24 cellular contexts compared by ENCODE assay signal in the genomic region with DNA sequence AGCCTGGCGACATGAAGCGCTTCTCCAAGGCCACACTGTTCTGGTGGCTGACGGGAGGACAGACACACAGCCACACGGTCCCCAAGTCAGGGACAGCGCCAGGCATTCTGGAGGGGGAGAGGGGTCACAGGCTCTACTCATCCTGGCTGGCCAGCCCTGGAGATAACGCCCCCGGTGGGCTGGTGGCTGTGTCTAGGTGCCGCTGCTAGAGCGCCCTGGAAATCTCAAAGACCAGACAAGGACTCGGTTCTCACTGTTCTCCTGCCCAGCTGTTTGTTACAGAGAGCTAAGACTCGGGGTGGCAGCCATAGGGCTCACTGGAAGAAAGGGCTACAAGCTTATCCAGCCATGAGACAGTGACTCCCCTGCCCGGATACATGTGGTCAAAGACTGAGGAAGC.
DNase-seq lines count a peak whose midpoint lies in the region; ATAC-seq and TF ChIP-seq lines count a peak whose summit lies in the region.
"Had no signal": no experiment of that assay in that cellular context is flagged by ENCODE, and none has a peak within 500 bp of the region (broad histone marks: within the 10 kb centered on the region; RNA-seq: fewer than 3 reads in every experiment).

No MANE protein-coding gene starts in this region.

- H3K4me1 ChIP-seq in ACC112 (ENCODE audit: control insufficient read depth, insufficient read depth, low read length, unreplicated experiment) (no peaks in the 10 kb centered on the region), heart left ventricle (peaks cover 0 to 23% (median 4%) of the 10 kb centered on the region in 12 donors)
- H3K4me1 ChIP-seq: A549, SJCRH30, stomach had no signal

- TF ChIP-seq POLR2A in heart left ventricle (IDR thresholded peaks at IDR 0.05): no peak

- H3K27me3 Mint-ChIP-seq in nephron (ENCODE audit: low read depth) (peaks cover 16% of the 10 kb centered on the region), endothelial cell (ENCODE audit: unreplicated experiment) (peaks cover 6% of the 10 kb centered on the region)
- H3K27me3 Mint-ChIP-seq: activated CD4-positive, alpha-beta T cell treated with anti-CD3 and anti-CD28 coated beads for 36 hours had no signal

- ATAC-seq in heart left ventricle: peak in 3 of 4 donors; percentile 2 to 6 (median 4)
- ATAC-seq in GM18907 (IDR thresholded peaks at IDR 0.05; ENCODE audit: unreplicated experiment): no peak
- ATAC-seq: A549; activated CD4-positive, alpha-beta T cell treated with anti-CD3 and anti-CD28 coated beads for 36 hours; natural killer cell; T-cell had no signal

- intact Hi-C loops in heart left ventricle (cut with DNase I): loop anchor here in 2 of 10 donors (5.0 to 10.0 kb wide), 2 partner anchors 46 to 149 kb away; no protein-coding TSS in a partner anchor

- H3K27me3 ChIP-seq in ACC112 (ENCODE audit: insufficient read depth, low read length): peaks cover 59% of the 10 kb centered on the region
- peaks cover 0 to 4% (median 0%) of the 10 kb centered on the region in 9 donors for H3K27me3 ChIP-seq in heart left ventricle
- H3K27me3 ChIP-seq: ovary, SJCRH30 had no signal

- peaks cover 35% of the 10 kb centered on the region for H3K4me1 Mint-ChIP-seq in nephron
- no peaks in the 10 kb centered on the region for H3K4me1 Mint-ChIP-seq in endothelial cell (ENCODE audit: unreplicated experiment)
- H3K4me1 Mint-ChIP-seq: activated CD4-positive, alpha-beta T cell treated with anti-CD3 and anti-CD28 coated beads for 36 hours; natural killer cell; T-cell had no signal

- H3K4me3 Mint-ChIP-seq in nephron: peak overlapping the region in 1 of 3 experiments; percentile 68
- H3K4me3 Mint-ChIP-seq in endothelial cell (ENCODE audit: unreplicated experiment): no peak overlapping the region
- H3K4me3 Mint-ChIP-seq: activated CD4-positive, alpha-beta T cell treated with anti-CD3 and anti-CD28 coated beads for 36 hours; activated naive CD4-positive, alpha-beta T cell treated with anti-CD3 and anti-CD28 coated beads for 36 hours; dendritic cell treated with granulocyte-macrophage colony-stimulating factor and Interleukin-4, amounts not matched to agents 40 ng/mL and 50 ng/mL, for 4 days; natural killer cell; T-cell had no signal

- 48 to 55% (median 52%) methylated on average over 3 to 12 of the region's 12 CpGs for WGBS in heart left ventricle, 4 donors

- H3K9me3 ChIP-seq in heart left ventricle: no peaks in the 10 kb centered on the region
- H3K9me3 ChIP-seq: A549, SJCRH30, stomach had no signal

- no peak overlapping the region for H3K27ac ChIP-seq in ACC112 (ENCODE audit: low read depth, low read length)
- peak overlapping the region; percentile 79 for H3K27ac ChIP-seq in angular gyrus (ENCODE audit: low read depth, low read length)
- H3K27ac ChIP-seq in heart left ventricle: peak overlapping the region; percentile 40 to 82 (median 72)
- H3K27ac ChIP-seq: A549, HL-60, ovary, SJCRH30 had no signal

- H3K4me3 ChIP-seq in ACC112 (ENCODE audit: low read depth, low read length) (peak overlapping the region; percentile 57; the same call in 1 of the 2 replicates), heart left ventricle (peak overlapping the region in 4 of 12 donors; percentile 4 to 24 (median 24))
- H3K4me3 ChIP-seq: A549, ovary, SJCRH30, stomach had no signal

- TF ChIP-seq CTCF in heart left ventricle (IDR thresholded peaks at IDR 0.05) (no peak), nephron (IDR thresholded peaks at IDR 0.05; ENCODE audit: unreplicated experiment in 3 of 3) (no peak), endothelial cell (IDR thresholded peaks at IDR 0.05; ENCODE audit: unreplicated experiment) (no peak)

- DNase-seq in heart left ventricle (no peak), NCI-H1417 treated with DMSO at 0.1 percent for 48 hours (lab: John Stamatoyannopoulos, UW) (no peak), endothelial cell (ENCODE audit: low spot score) (no peak)
- no peak for DNase-seq in stimulated activated CD4-positive, alpha-beta T cell treated with anti-CD3 and anti-CD28 coated beads, Interleukin-4, amount 100 ng/mL, for 1 hour
- DNase-seq: activated CD4-positive, alpha-beta T cell treated with anti-CD3 and anti-CD28 coated beads for 36 hours; activated naive CD4-positive, alpha-beta T cell treated with anti-CD3 and anti-CD28 coated beads for 36 hours; activated T-cell treated with anti-CD3 and anti-CD28 coated beads, Interleukin-2, amount 50 U/mL, for 48 hours; GF-D8; H7; Kasumi-1; midbrain; natural killer cell; NCI-H187; ovary; SJCRH30; stomach; T-cell had no signal

- no peaks in the 10 kb centered on the region for H3K9me3 Mint-ChIP-seq in nephron
- H3K9me3 Mint-ChIP-seq in endothelial cell (ENCODE audit: unreplicated experiment): no peaks in the 10 kb centered on the region
- H3K9me3 Mint-ChIP-seq: activated naive CD4-positive, alpha-beta T cell treated with anti-CD3 and anti-CD28 coated beads for 36 hours; dendritic cell treated with granulocyte-macrophage colony-stimulating factor and Interleukin-4, amounts not matched to agents 40 ng/mL and 50 ng/mL, for 4 days; natural killer cell; T-cell had no signal

- peak overlapping the region; percentile 88 to 98 (median 93) for H3K27ac Mint-ChIP-seq in nephron
- H3K27ac Mint-ChIP-seq in endothelial cell (ENCODE audit: unreplicated experiment): no peak overlapping the region
- H3K27ac Mint-ChIP-seq: activated CD4-positive, alpha-beta T cell treated with anti-CD3 and anti-CD28 coated beads for 36 hours; activated naive CD4-positive, alpha-beta T cell treated with anti-CD3 and anti-CD28 coated beads for 36 hours; dendritic cell treated with granulocyte-macrophage colony-stimulating factor and Interleukin-4, amounts not matched to agents 40 ng/mL and 50 ng/mL, for 4 days; natural killer cell; T-cell had no signal

- H3K36me3 ChIP-seq in ACC112 (ENCODE audit: insufficient read depth, low read length) (no peaks in the 10 kb centered on the region), heart left ventricle (no peaks in the 10 kb centered on the region)
- H3K36me3 ChIP-seq: ovary, SJCRH30, stomach had no signal

- H3K79me2 ChIP-seq in ACC112 (ENCODE audit: control insufficient read depth, insufficient read depth, low read length, unreplicated experiment): no peaks in the 10 kb centered on the region

- no peaks in the 10 kb centered on the region for H3K36me3 Mint-ChIP-seq in nephron (ENCODE audit: low read depth)
- no peaks in the 10 kb centered on the region for H3K36me3 Mint-ChIP-seq in endothelial cell (ENCODE audit: low read depth, unreplicated experiment)
- H3K36me3 Mint-ChIP-seq: natural killer cell, T-cell had no signal

- H2AFZ ChIP-seq in ACC112 (ENCODE audit: low read length, unreplicated experiment): no peak overlapping the region
